1 cellular context compared by ENCODE assay signal in the genomic region with DNA sequence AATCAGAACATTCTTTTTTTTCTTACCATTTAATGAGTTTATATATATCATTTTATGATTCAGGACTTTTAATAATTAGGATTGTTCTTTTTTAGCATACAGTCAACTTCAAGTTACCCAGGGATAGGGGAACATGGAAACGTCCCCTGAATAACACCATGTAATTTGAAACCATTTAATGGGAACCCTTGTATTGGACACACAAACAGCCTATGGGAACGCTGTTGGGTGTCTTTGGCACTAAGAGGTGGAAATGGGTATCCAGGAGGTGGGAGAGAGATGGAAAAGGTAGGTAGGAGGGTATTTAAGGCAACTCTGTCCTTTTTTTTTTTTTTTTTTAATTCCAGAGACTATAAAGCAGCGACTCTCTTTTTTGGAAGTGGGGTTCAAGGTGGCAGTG.
TF ChIP-seq lines count a peak whose summit lies in the region.

No MANE protein-coding gene starts in this region.

TF ChIP-seq in SK-N-SH treated with all-trans-retinoic acid at 6 μM for 48 hours, 23 proteins besides CTCF, POLR2A, EP300 and RAD21 (continued from another document):
- TF ChIP-seq, protein P1, sequence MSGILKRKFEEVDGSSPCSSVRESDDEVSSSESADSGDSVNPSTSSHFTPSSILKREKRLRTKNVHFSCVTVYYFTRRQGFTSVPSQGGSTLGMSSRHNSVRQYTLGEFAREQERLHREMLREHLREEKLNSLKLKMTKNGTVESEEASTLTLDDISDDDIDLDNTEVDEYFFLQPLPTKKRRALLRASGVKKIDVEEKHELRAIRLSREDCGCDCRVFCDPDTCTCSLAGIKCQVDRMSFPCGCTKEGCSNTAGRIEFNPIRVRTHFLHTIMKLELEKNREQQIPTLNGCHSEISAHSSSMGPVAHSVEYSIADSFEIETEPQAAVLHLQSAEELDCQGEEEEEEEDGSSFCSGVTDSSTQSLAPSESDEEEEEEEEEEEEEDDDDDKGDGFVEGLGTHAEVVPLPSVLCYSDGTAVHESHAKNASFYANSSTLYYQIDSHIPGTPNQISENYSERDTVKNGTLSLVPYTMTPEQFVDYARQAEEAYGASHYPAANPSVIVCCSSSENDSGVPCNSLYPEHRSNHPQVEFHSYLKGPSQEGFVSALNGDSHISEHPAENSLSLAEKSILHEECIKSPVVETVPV (CRISPR knock-in tag; IDR thresholded peaks at IDR 0.05): no peak
- TF ChIP-seq, protein P2, sequence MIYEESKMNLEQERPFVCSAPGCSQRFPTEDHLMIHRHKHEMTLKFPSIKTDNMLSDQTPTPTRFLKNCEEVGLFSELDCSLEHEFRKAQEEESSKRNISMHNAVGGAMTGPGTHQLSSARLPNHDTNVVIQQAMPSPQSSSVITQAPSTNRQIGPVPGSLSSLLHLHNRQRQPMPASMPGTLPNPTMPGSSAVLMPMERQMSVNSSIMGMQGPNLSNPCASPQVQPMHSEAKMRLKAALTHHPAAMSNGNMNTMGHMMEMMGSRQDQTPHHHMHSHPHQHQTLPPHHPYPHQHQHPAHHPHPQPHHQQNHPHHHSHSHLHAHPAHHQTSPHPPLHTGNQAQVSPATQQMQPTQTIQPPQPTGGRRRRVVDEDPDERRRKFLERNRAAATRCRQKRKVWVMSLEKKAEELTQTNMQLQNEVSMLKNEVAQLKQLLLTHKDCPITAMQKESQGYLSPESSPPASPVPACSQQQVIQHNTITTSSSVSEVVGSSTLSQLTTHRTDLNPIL (CRISPR knock-in tag; IDR thresholded peaks at IDR 0.05; ENCODE audit: low read depth): no peak
- TF ChIP-seq ZC3H10 (CRISPR knock-in tag; IDR thresholded peaks at IDR 0.05) (no peak), ZNF8 (CRISPR knock-in tag; IDR thresholded peaks at IDR 0.05) (no peak)
